ENCODE assay signal across 3 cellular contexts in genomic region chr9:100478192-100478591, GRCh38.
A peak's percentile ranks its signal among the peaks of the same experiment; 100 is the strongest.
TF ChIP-seq lines count a peak whose summit lies in the region.

No MANE protein-coding gene starts in this region.

TF ChIP-seq in IMR-90, 13 proteins besides CTCF, POLR2A, EP300 and RAD21:
- TF ChIP-seq NFE2L2 (IDR thresholded peaks at IDR 0.05; ENCODE audit: low read depth, low read length) (no peak), ELK1 (IDR thresholded peaks at IDR 0.05; ENCODE audit: borderline replicate concordance, low read depth, low read length) (no peak), CEBPB (IDR thresholded peaks at IDR 0.05; ENCODE audit: low read depth, low read length) (peak; percentile 48), FOS (IDR thresholded peaks at IDR 0.05; ENCODE audit: low read depth, low read length) (no peak), BHLHE40 (IDR thresholded peaks at IDR 0.05; ENCODE audit: low read depth, low read length) (no peak), CHD1 (IDR thresholded peaks at IDR 0.05; ENCODE audit: low read depth, low read length) (no peak), RCOR1 (IDR thresholded peaks at IDR 0.05; ENCODE audit: insufficient replicate concordance, low read length) (no peak), RFX5 (IDR thresholded peaks at IDR 0.05; ENCODE audit: low read depth, low read length) (no peak), MAZ (IDR thresholded peaks at IDR 0.05; ENCODE audit: borderline replicate concordance, low read depth, low read length) (no peak)
TF ChIP-seq in IMR-90: peak in this region for 1.

TF ChIP-seq in K562, 482 proteins besides CTCF, POLR2A, EP300 and RAD21:
- TF ChIP-seq SMARCC2 (IDR thresholded peaks at IDR 0.05; ENCODE audit: low read depth): no peak
- 0 out of 2 replicates have a peak, but pooled peaks have one; percentile 19 for TF ChIP-seq ATF3 (IDR thresholded peaks at IDR 0.05)
- no peak for TF ChIP-seq ATF3 (CRISPR knock-in tag; conservative IDR thresholded peaks at IDR 0.05)
- no peak for TF ChIP-seq ZNF561 (CRISPR knock-in tag; conservative IDR thresholded peaks at IDR 0.05)
- TF ChIP-seq RBM22 (IDR thresholded peaks at IDR 0.05; ENCODE audit: low read depth, low read length, poor library complexity, severe bottlenecking): no peak
- no peak for TF ChIP-seq ZNF217 (CRISPR knock-in tag; IDR thresholded peaks at IDR 0.05)

TF ChIP-seq in H1, 55 proteins besides CTCF, POLR2A, EP300 and RAD21:
- TF ChIP-seq CEBPB (IDR thresholded peaks at IDR 0.05; ENCODE audit: low read depth, low read length) (peak; percentile 85), RXRA (IDR thresholded peaks at IDR 0.05; ENCODE audit: insufficient read depth, low read depth, low read length) (no peak), GABPA (IDR thresholded peaks at IDR 0.05; ENCODE audit: borderline replicate concordance, insufficient read depth, low read length) (no peak)
